Comparison of ENCODE assay signal across 18 cellular contexts in the genomic region with DNA sequence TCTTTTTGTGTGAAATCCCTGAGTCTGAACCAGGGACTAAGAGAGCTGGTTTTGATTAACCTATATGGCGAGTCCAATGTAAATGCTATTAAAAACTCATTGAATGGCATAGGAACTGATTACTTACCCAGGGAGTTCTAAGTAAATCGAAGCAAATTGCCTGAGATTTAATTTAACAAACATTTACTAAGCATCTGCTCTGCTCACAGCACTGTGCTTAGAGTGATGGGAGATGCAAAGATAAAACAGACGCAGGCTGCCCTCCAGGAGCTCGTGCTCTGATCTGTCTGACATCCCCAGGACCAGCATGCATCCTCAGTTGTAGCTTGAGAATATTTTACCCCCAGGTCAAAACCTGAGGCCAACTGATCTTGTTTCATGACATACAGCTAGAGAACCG.
"Had no signal": no experiment of that assay in that cellular context is flagged by ENCODE, and none has a peak within 500 bp of the region (broad histone marks: within the 10 kb centered on the region; RNA-seq: fewer than 3 reads in every experiment).

No MANE protein-coding gene starts in this region.

- DNase-seq: KBM-7, MV-4-11, NCI-H1048, NCI-H1105, NCI-H1417, NCI-H146, NCI-H1694 treated with DMSO at 0.1 percent for 48 hours, NCI-H2081, NCI-H2107, NCI-H345, NCI-H446 treated with DMSO at 0.1 percent for 48 hours, NCI-H510A treated with DMSO at 0.1 percent for 48 hours, NCI-H526, NCI-H774, RPMI8226, SHP77, SW 1271, T-helper 1 cell had no signal
